In genomic region chr12:47894068-47894467, GRCh38 we compare ENCODE assay signal across 17 cellular contexts. TPM values are rescaled to one million over a fixed set of nuclear protein-coding genes. Genes with fewer than 3 reads are reported as not detected.
DNase-seq lines count a peak whose midpoint lies in the region; ATAC-seq and TF ChIP-seq lines count a peak whose summit lies in the region.
"Had no signal": no experiment of that assay in that cellular context is flagged by ENCODE, and none has a peak within 500 bp of the region (broad histone marks: within the 10 kb centered on the region; RNA-seq: fewer than 3 reads in every experiment).

No MANE protein-coding gene starts in this region.

- no peak overlapping the region for H3K4me3 ChIP-seq in suprapubic skin

- H3K27ac ChIP-seq in suprapubic skin: no peak overlapping the region

- H3K27ac Mint-ChIP-seq in activated CD4-positive, alpha-beta T cell treated with anti-CD3 and anti-CD28 coated beads for 36 hours: peak overlapping the region; percentile 12
- peak overlapping the region; percentile 85 for H3K27ac Mint-ChIP-seq in activated T-helper 2 cell treated with anti-CD3 and anti-CD28 coated beads, Interferon-gamma antibody, Interleukin-2, Interleukin-4, amounts not matched to agents 10 μg/mL and 5 μg/mL and 100 μg/mL, durations not matched to agents 14 hours and 24 hours and 36 hours
- peak overlapping the region; percentile 46 for H3K27ac Mint-ChIP-seq in stimulated activated effector memory CD8-positive, alpha-beta T cell treated with anti-CD3 and anti-CD28 coated beads, Interleukin-12 subunit alpha, Interleukin-12 subunit beta, amount 100 ng/mL, for 72 hours
- H3K27ac Mint-ChIP-seq: CD4-positive, alpha-beta T cell had no signal

- TF ChIP-seq CTCF in suprapubic skin (IDR thresholded peaks at IDR 0.05) (no peak), GM13976 (IDR thresholded peaks at IDR 0.05; ENCODE audit: borderline replicate concordance, control extremely low read depth, extremely low read depth, insufficient read depth, missing control alignments) (no peak)

- DNase-seq in activated CD4-positive, alpha-beta T cell treated with anti-CD3 and anti-CD28 coated beads for 36 hours: no peak
- DNase-seq in activated CD4-positive, alpha-beta T cell treated with anti-CD3 and anti-CD28 coated beads for 1 hour: no peak
- no peak for DNase-seq in activated T-helper 2 cell treated with anti-CD3 and anti-CD28 coated beads, Interferon-gamma antibody, Interleukin-2, Interleukin-4, amounts not matched to agents 10 μg/mL and 5 μg/mL and 100 μg/mL, durations not matched to agents 14 hours and 24 hours and 36 hours (ENCODE audit: low spot score)
- DNase-seq in stimulated activated effector memory CD8-positive, alpha-beta T cell treated with anti-CD3 and anti-CD28 coated beads, Interleukin-12 subunit alpha, Interleukin-12 subunit beta, amount 100 ng/mL, for 72 hours (ENCODE audit: low spot score in 2 of 2): no peak
- DNase-seq in NCI-H2107 (lab: John Stamatoyannopoulos, UW) (no peak), suprapubic skin (ENCODE audit: low spot score in 2 of 2) (no peak), GM13976 (ENCODE audit: low spot score) (no peak)
- DNase-seq: activated CD4-positive, alpha-beta T cell treated with anti-CD3 and anti-CD28 coated beads, Interleukin-2, amount 50 U/mL, for 1 hour; CD4-positive, alpha-beta T cell; cortex of kidney; DND-41; midbrain; NCI-H2171; RPMI8226 had no signal

- H3K27me3 Mint-ChIP-seq in activated CD4-positive, alpha-beta T cell treated with anti-CD3 and anti-CD28 coated beads for 36 hours: no peaks in the 10 kb centered on the region
- H3K27me3 Mint-ChIP-seq in activated T-helper 2 cell treated with anti-CD3 and anti-CD28 coated beads, Interferon-gamma antibody, Interleukin-2, Interleukin-4, amounts not matched to agents 10 μg/mL and 5 μg/mL and 100 μg/mL, durations not matched to agents 14 hours and 24 hours and 36 hours (ENCODE audit: low read depth): no peaks in the 10 kb centered on the region
- H3K27me3 Mint-ChIP-seq: CD4-positive, alpha-beta T cell had no signal

- 33% methylated on average over 1 of the region's 1 CpG for WGBS in suprapubic skin

- POLR2A ChIA-PET in activated CD4-positive, alpha-beta T cell treated with anti-CD3 and anti-CD28 coated beads for 36 hours (lab: Charles Lee): no interaction called here

- H3K4me1 Mint-ChIP-seq in activated CD4-positive, alpha-beta T cell treated with anti-CD3 and anti-CD28 coated beads for 36 hours: peaks cover 64% of the 10 kb centered on the region
- peaks cover 93% of the 10 kb centered on the region for H3K4me1 Mint-ChIP-seq in activated T-helper 2 cell treated with anti-CD3 and anti-CD28 coated beads, Interferon-gamma antibody, Interleukin-2, Interleukin-4, amounts not matched to agents 10 μg/mL and 5 μg/mL and 100 μg/mL, durations not matched to agents 14 hours and 24 hours and 36 hours (ENCODE audit: low read depth)
- peaks cover 84% of the 10 kb centered on the region for H3K4me1 Mint-ChIP-seq in stimulated activated effector memory CD8-positive, alpha-beta T cell treated with anti-CD3 and anti-CD28 coated beads, Interleukin-12 subunit alpha, Interleukin-12 subunit beta, amount 100 ng/mL, for 72 hours

- ATAC-seq in activated CD4-positive, alpha-beta T cell treated with anti-CD3 and anti-CD28 coated beads for 36 hours: no peak
- peak; percentile 37 for ATAC-seq in HG02798 (IDR thresholded peaks at IDR 0.05; ENCODE audit: poor library complexity, unreplicated experiment)
- no peak for ATAC-seq in stimulated activated effector memory CD8-positive, alpha-beta T cell treated with anti-CD3 and anti-CD28 coated beads, Interleukin-12 subunit alpha, Interleukin-12 subunit beta, amount 100 ng/mL, for 72 hours
- ATAC-seq: esophagus mucosa had no signal

- H3K9me3 ChIP-seq in suprapubic skin: no peaks in the 10 kb centered on the region

- H3K36me3 ChIP-seq in suprapubic skin: no peaks in the 10 kb centered on the region

- no peak overlapping the region for H3K4me3 Mint-ChIP-seq in activated CD4-positive, alpha-beta T cell treated with anti-CD3 and anti-CD28 coated beads for 36 hours
- H3K4me3 Mint-ChIP-seq in activated T-helper 2 cell treated with anti-CD3 and anti-CD28 coated beads, Interferon-gamma antibody, Interleukin-2, Interleukin-4, amounts not matched to agents 10 μg/mL and 5 μg/mL and 100 μg/mL, durations not matched to agents 14 hours and 24 hours and 36 hours (ENCODE audit: low read depth): peak overlapping the region; percentile 23
- no peak overlapping the region for H3K4me3 Mint-ChIP-seq in stimulated activated effector memory CD8-positive, alpha-beta T cell treated with anti-CD3 and anti-CD28 coated beads, Interleukin-12 subunit alpha, Interleukin-12 subunit beta, amount 100 ng/mL, for 72 hours
- H3K4me3 Mint-ChIP-seq: CD4-positive, alpha-beta T cell had no signal

- H3K9me3 Mint-ChIP-seq in activated CD4-positive, alpha-beta T cell treated with anti-CD3 and anti-CD28 coated beads for 36 hours (ENCODE audit: low read depth): no peaks in the 10 kb centered on the region
- no peaks in the 10 kb centered on the region for H3K9me3 Mint-ChIP-seq in activated T-helper 2 cell treated with anti-CD3 and anti-CD28 coated beads, Interferon-gamma antibody, Interleukin-2, Interleukin-4, amounts not matched to agents 10 μg/mL and 5 μg/mL and 100 μg/mL, durations not matched to agents 14 hours and 24 hours and 36 hours
- no peaks in the 10 kb centered on the region for H3K9me3 Mint-ChIP-seq in stimulated activated effector memory CD8-positive, alpha-beta T cell treated with anti-CD3 and anti-CD28 coated beads, Interleukin-12 subunit alpha, Interleukin-12 subunit beta, amount 100 ng/mL, for 72 hours
- H3K9me3 Mint-ChIP-seq: CD4-positive, alpha-beta T cell had no signal

- no peak for TF ChIP-seq EP300 in suprapubic skin (IDR thresholded peaks at IDR 0.05)

- no peaks in the 10 kb centered on the region for H3K27me3 ChIP-seq in suprapubic skin

- in situ Hi-C loops in GM13976 (cut with MboI; ENCODE audit: low sequenced_read_pairs, unreplicated experiment): no loop called here

- H3K4me1 ChIP-seq in suprapubic skin: peaks cover 62% of the 10 kb centered on the region

- peaks cover 85% of the 10 kb centered on the region for H3K36me3 Mint-ChIP-seq in activated CD4-positive, alpha-beta T cell treated with anti-CD3 and anti-CD28 coated beads for 36 hours (ENCODE audit: low read depth)
- peaks cover 97% of the 10 kb centered on the region for H3K36me3 Mint-ChIP-seq in activated T-helper 2 cell treated with anti-CD3 and anti-CD28 coated beads, Interferon-gamma antibody, Interleukin-2, Interleukin-4, amounts not matched to agents 10 μg/mL and 5 μg/mL and 100 μg/mL, durations not matched to agents 14 hours and 24 hours and 36 hours (ENCODE audit: low read depth)
- peaks cover 98% of the 10 kb centered on the region for H3K36me3 Mint-ChIP-seq in stimulated activated effector memory CD8-positive, alpha-beta T cell treated with anti-CD3 and anti-CD28 coated beads, Interleukin-12 subunit alpha, Interleukin-12 subunit beta, amount 100 ng/mL, for 72 hours

- CTCF ChIA-PET in activated CD4-positive, alpha-beta T cell treated with anti-CD3 and anti-CD28 coated beads for 36 hours (lab: Charles Lee): interaction anchor here (0.5 to 4.2 kb wide), 10 partner anchors 10 to 137 kb away, joined by 3 to 17 read pairs (median 3); partner anchors contain the start of genes TMEM106C and VDR

- intact Hi-C loops in activated CD4-positive, alpha-beta T cell treated with anti-CD3 and anti-CD28 coated beads for 36 hours (cut with DNase I, micrococcal nuclease): no loop called here
- intact Hi-C loops in activated T-helper 2 cell treated with anti-CD3 and anti-CD28 coated beads, Interferon-gamma antibody, Interleukin-2, Interleukin-4, amounts not matched to agents 10 μg/mL and 5 μg/mL and 100 μg/mL, durations not matched to agents 14 hours and 24 hours and 36 hours (cut with micrococcal nuclease): loop anchor here (1.0 kb wide), 1 partner anchor 10 kb away; the partner anchor contains the start of gene VDR

- no peak for TF ChIP-seq POLR2A in suprapubic skin (IDR thresholded peaks at IDR 0.05)

RNA-seq across cellular contexts. Expression of gene VDR, which starts 10.7 kb away (rescaled TPM):
- total RNA-seq in activated CD4-positive, alpha-beta T cell treated with anti-CD3 and anti-CD28 coated beads for 36 hours: 100 to 1,000 TPM; 108 to 124 TPM
- 312 and 317 TPM in 2 replicates for total RNA-seq in activated T-helper 2 cell treated with anti-CD3 and anti-CD28 coated beads, Interferon-gamma antibody, Interleukin-2, Interleukin-4, amounts not matched to agents 10 μg/mL and 5 μg/mL and 100 μg/mL, durations not matched to agents 14 hours and 24 hours and 36 hours
- total RNA-seq in suprapubic skin: 10 to 100 TPM; 36.7 to 47.9 (median 41.2) TPM
- total RNA-seq: temporal lobe had no signal

Comparison
In these comparisons a context has a peak if more than half of its experiments do, and no peak if none do; other contexts are left out.
1. H3K27ac Mint-ChIP-seq: peak in every context shown above with its lines; median percentile 85 in activated T-helper 2 cell treated with anti-CD3 and anti-CD28 coated beads, Interferon-gamma antibody, Interleukin-2, Interleukin-4, amounts not matched to agents 10 μg/mL and 5 μg/mL and 100 μg/mL, durations not matched to agents 14 hours and 24 hours and 36 hours; 46 in stimulated activated effector memory CD8-positive, alpha-beta T cell treated with anti-CD3 and anti-CD28 coated beads, Interleukin-12 subunit alpha, Interleukin-12 subunit beta, amount 100 ng/mL, for 72 hours; 12 in activated CD4-positive, alpha-beta T cell treated with anti-CD3 and anti-CD28 coated beads for 36 hours.